27 cellular contexts compared by ENCODE assay signal in the genomic region with DNA sequence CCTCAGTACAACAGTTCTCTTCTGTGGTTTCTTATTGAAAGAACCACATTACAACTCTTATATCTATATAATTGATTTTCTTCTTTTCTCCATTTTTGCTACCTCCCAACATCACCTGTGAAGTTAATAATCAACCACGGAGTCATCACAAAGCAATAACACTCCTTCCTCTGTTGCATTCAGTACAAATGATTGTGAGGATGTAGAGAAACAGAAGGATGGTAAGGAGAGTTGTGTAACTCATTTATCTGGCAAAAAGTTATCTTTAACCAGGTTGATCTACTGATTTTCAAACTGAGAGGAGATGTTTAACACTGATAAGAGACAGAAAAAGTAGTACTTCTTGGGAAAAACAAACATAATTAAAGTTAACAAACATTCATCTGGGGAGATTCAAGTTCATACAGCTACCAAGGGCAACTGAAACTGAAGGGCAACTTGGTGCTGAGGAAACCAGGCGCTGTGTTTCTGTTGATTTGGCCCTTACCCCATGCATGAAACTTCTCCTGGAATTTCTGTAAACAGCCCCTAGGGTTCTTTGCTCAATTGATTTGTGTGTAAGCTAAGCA. TPM values are rescaled to one million over a fixed set of nuclear protein-coding genes. Genes with fewer than 3 reads are reported as not detected.
"Had no signal": no experiment of that assay in that cellular context is flagged by ENCODE, and none has a peak within 500 bp of the region (broad histone marks: within the 10 kb centered on the region; RNA-seq: fewer than 3 reads in every experiment).

No MANE protein-coding gene starts in this region.

- H3K27me3 Mint-ChIP-seq: dendritic cell treated with granulocyte-macrophage colony-stimulating factor and Interleukin-4, amounts not matched to agents 40 ng/mL and 50 ng/mL, for 4 days; effector memory CD8-positive, alpha-beta T cell; memory B cell; natural killer cell treated with Interleukin-12 subunit alpha and Interleukin-12 subunit beta and Interleukin-15 and Interleukin-18, amount 100 ng/mL, for 72 hours had no signal

- ATAC-seq: effector memory CD8-positive, alpha-beta T cell; gastroesophageal sphincter; lower lobe of right lung; natural killer cell treated with Interleukin-12 subunit alpha and Interleukin-12 subunit beta and Interleukin-15 and Interleukin-18, amount 100 ng/mL, for 72 hours; sciatic nerve had no signal

- H3K4me3 Mint-ChIP-seq: dendritic cell treated with granulocyte-macrophage colony-stimulating factor and Interleukin-4, amounts not matched to agents 40 ng/mL and 50 ng/mL, for 4 days; effector memory CD8-positive, alpha-beta T cell; memory B cell; mesothelial cell of epicardium; natural killer cell treated with Interleukin-12 subunit alpha and Interleukin-12 subunit beta and Interleukin-15 and Interleukin-18, amount 100 ng/mL, for 72 hours; neural progenitor cell had no signal

- H3K4me1 Mint-ChIP-seq: memory B cell, neural progenitor cell had no signal

- H3K9me3 ChIP-seq: esophagus squamous epithelium, gastroesophageal sphincter, left ventricle myocardium inferior, lower lobe of right lung, ovary, prostate gland, stomach, thoracic aorta, transverse colon had no signal

- H3K4me3 ChIP-seq: esophagus squamous epithelium, gastroesophageal sphincter, left ventricle myocardium inferior, lower lobe of right lung, neural progenitor cell, ovary, prostate gland, stomach, thoracic aorta, transverse colon had no signal

- H3K27ac ChIP-seq: esophagus squamous epithelium, gastroesophageal sphincter, left ventricle myocardium inferior, lower lobe of right lung, neural progenitor cell, ovary, prostate gland, thoracic aorta had no signal

- H3K9ac ChIP-seq: neural progenitor cell had no signal

- H3K9me3 Mint-ChIP-seq: dendritic cell treated with granulocyte-macrophage colony-stimulating factor and Interleukin-4, amounts not matched to agents 40 ng/mL and 50 ng/mL, for 4 days; effector memory CD8-positive, alpha-beta T cell; natural killer cell treated with Interleukin-12 subunit alpha and Interleukin-12 subunit beta and Interleukin-15 and Interleukin-18, amount 100 ng/mL, for 72 hours; neural progenitor cell had no signal

- H3K27me3 ChIP-seq: esophagus squamous epithelium, gastroesophageal sphincter, neural progenitor cell, ovary, stomach, transverse colon had no signal

- DNase-seq: cerebellar nuclear complex; effector memory CD8-positive, alpha-beta T cell; esophagus squamous epithelium; foreskin fibroblast; kidney glomerular epithelial cell; left ventricle myocardium inferior; lower lobe of right lung; nucleus accumbens; ovary; retina; stimulated activated naive CD4-positive, alpha-beta T cell; stomach; substantia nigra; transverse colon had no signal

- H3K4me1 ChIP-seq: gastroesophageal sphincter, left ventricle myocardium inferior, lower lobe of right lung, neural progenitor cell, prostate gland had no signal

- FAIRE-seq: colon had no signal

- H3K36me3 ChIP-seq: ovary, prostate gland had no signal

- H3K27ac Mint-ChIP-seq: dendritic cell treated with granulocyte-macrophage colony-stimulating factor and Interleukin-4, amounts not matched to agents 40 ng/mL and 50 ng/mL, for 4 days; mesothelial cell of epicardium; natural killer cell treated with Interleukin-12 subunit alpha and Interleukin-12 subunit beta and Interleukin-15 and Interleukin-18, amount 100 ng/mL, for 72 hours; neural progenitor cell had no signal

RNA-seq across cellular contexts. Expression of a gene that starts 50.9 kb away (rescaled TPM):
- total RNA-seq: epithelial cell of proximal tubule; esophagus squamous epithelium; gastroesophageal sphincter; left ventricle myocardium inferior; lower lobe of right lung; mesothelial cell of epicardium; natural killer cell treated with Interleukin-12 subunit alpha and Interleukin-12 subunit beta and Interleukin-15 and Interleukin-18, amount 100 ng/mL, for 72 hours; ovary; prostate gland; sciatic nerve; skeletal muscle tissue; stomach; thoracic aorta; transverse colon had no signal
- polyA plus RNA-seq: ovary, stomach, urinary bladder had no signal
